8 cellular contexts compared by ENCODE assay signal in genomic region chr13:32586022-32586900, GRCh38. TPM values are rescaled to one million over a fixed set of nuclear protein-coding genes. Genes with fewer than 3 reads are reported as not detected.
DNase-seq lines count a peak whose midpoint lies in the region; ATAC-seq and TF ChIP-seq lines count a peak whose summit lies in the region.

Gene PDS5B, plus strand, starts transcription at chr13:32586452. Its CDS starts 62,321 bp downstream, at chr13:32648773.

- no peaks in the 10 kb centered on the region for H3K36me3 ChIP-seq in IMR-90 (ENCODE audit: control insufficient read depth, insufficient read depth, low read length)
- no peaks in the 10 kb centered on the region for H3K36me3 ChIP-seq in OCI-LY7 (ENCODE audit: insufficient read depth, low read length)

- H3K9me3 ChIP-seq in IMR-90 (ENCODE audit: control insufficient read depth, insufficient read depth, low read length): no peaks in the 10 kb centered on the region
- no peaks in the 10 kb centered on the region for H3K9me3 ChIP-seq in OCI-LY7 (ENCODE audit: low read length)
- H3K9me3 ChIP-seq in mononuclear cell (ENCODE audit: low read depth, low read length): no peaks in the 10 kb centered on the region

- H3K9ac ChIP-seq in IMR-90 (ENCODE audit: low read depth, low read length): peak within 1 kb of the TSS; percentile 88

- peak within 1 kb of the TSS; percentile 56 for H2AK9ac ChIP-seq in IMR-90 (replicated peaks; ENCODE audit: low read depth, low read length, poor library complexity)

- dilution Hi-C loops in IMR-90 (cut with HindIII; ENCODE audit: low sequenced_read_pairs, unreplicated experiment): no loop called here

- H3K4me3 ChIP-seq in IMR-90 (ENCODE audit: insufficient read depth, low read depth, low read length): peak within 1 kb of the TSS; percentile 65
- H3K4me3 ChIP-seq in OCI-LY7 (ENCODE audit: low read depth, low read length, poor library complexity, severe bottlenecking): peak within 1 kb of the TSS; percentile 91
- peak within 1 kb of the TSS; percentile 81 for H3K4me3 ChIP-seq in epithelial cell of esophagus (ENCODE audit: low read length)
- peak within 1 kb of the TSS; percentile 91 for H3K4me3 ChIP-seq in mononuclear cell (ENCODE audit: low read length)

- no peaks in the 10 kb centered on the region for H3K27me3 ChIP-seq in IMR-90 (ENCODE audit: control insufficient read depth, insufficient read depth, low read length)
- H3K27me3 ChIP-seq in mononuclear cell (ENCODE audit: insufficient read depth, low read length): no peaks in the 10 kb centered on the region

- H4K91ac ChIP-seq in IMR-90 (ENCODE audit: insufficient read depth, low read depth, low read length): peak within 1 kb of the TSS; percentile 62

- peak; percentile 77 for ATAC-seq in GM21526 (IDR thresholded peaks at IDR 0.05; ENCODE audit: low FRiP score, unreplicated experiment)
- ATAC-seq in IMR-90 (ENCODE audit: low read depth): peak; percentile 91

- TF ChIP-seq POLR2A in IMR-90 (IDR thresholded peaks at IDR 0.05; ENCODE audit: low read depth, low read length): no peak

- peak; percentile 90 for TF ChIP-seq RAD21 in IMR-90 (IDR thresholded peaks at IDR 0.05; ENCODE audit: low read length)

- peak within 1 kb of the TSS; percentile 86; the same call in 1 of the 2 replicates for H3K14ac ChIP-seq in IMR-90 (replicated peaks; ENCODE audit: low read depth, low read length)

- H3K18ac ChIP-seq in IMR-90 (ENCODE audit: low read depth, low read length): peak within 1 kb of the TSS; percentile 14

- H3K4me2 ChIP-seq in IMR-90 (ENCODE audit: low read depth, low read length) (peak within 1 kb of the TSS; percentile 83), OCI-LY7 (ENCODE audit: low read length) (peak within 1 kb of the TSS; percentile 87)

- H3K23ac ChIP-seq in IMR-90 (ENCODE audit: low read depth, low read length): peak within 1 kb of the TSS; percentile 96

- H4K8ac ChIP-seq in IMR-90 (ENCODE audit: low read depth in 2 of 2, low read length in 2 of 2): peak within 1 kb of the TSS; percentile 25 to 67; a peak in 3 of 4 replicates

- peak within 1 kb of the TSS; percentile 91 for H3K56ac ChIP-seq in IMR-90 (ENCODE audit: extremely low read depth, insufficient read depth, low read length)

- H2AFZ ChIP-seq in IMR-90 (replicated peaks; ENCODE audit: low read length, poor library complexity): peak within 1 kb of the TSS; percentile 96
- peak within 1 kb of the TSS; percentile 97 for H2AFZ ChIP-seq in OCI-LY7 (ENCODE audit: low read length)

- H3K4ac ChIP-seq in IMR-90 (ENCODE audit: low read depth, low read length): peak within 1 kb of the TSS; percentile 66; the same call in 1 of the 2 replicates

- 0% methylated on average over 30 of the region's 97 CpGs; no CpG with 5 or more reads in 1 of the 2 experiments for WGBS in IMR-90 (ENCODE audit: extremely low coverage in 2 of 2, insufficient read length in 1 of 2), 2 experiments

- BruUV-seq in IMR-90 (replicated peaks; lab: Mats Ljungman, UMichigan): no TSS peak
- no TSS peak for BruUV-seq in OCI-LY7 (replicated peaks; lab: Mats Ljungman, UMichigan)

- 0 out of 3 replicates have a peak within 1 kb of the TSS, but pooled peaks have one; percentile 17 for H2BK15ac ChIP-seq in IMR-90 (ENCODE audit: low read depth, low read length)

- peaks cover 0 to 17% of the 10 kb centered on the region in 2 experiments; a peak in 2 of 4 replicates for H3K79me1 ChIP-seq in IMR-90 (ENCODE audit: low read depth in 1 of 2, low read length in 2 of 2)

- intact Hi-C loops in IMR-90 (cut with micrococcal nuclease) (loop anchor here (1.0 to 10.0 kb wide), 6 partner anchors 53 to 956 kb away; no protein-coding TSS in a partner anchor), OCI-LY7 (cut with micrococcal nuclease; ENCODE audit: unreplicated experiment) (loop anchor here (1.0 to 10.0 kb wide), 6 partner anchors 53 to 1143 kb away; partner anchors contain the start of genes BRCA2 and ZAR1L)

- no peaks in the 10 kb centered on the region for H3K9me1 ChIP-seq in IMR-90 (ENCODE audit: insufficient read depth, low read length)

- in situ Hi-C loops in IMR-90 (cut with MboI; ENCODE audit: low sequenced_read_pairs): loop anchor here (10.0 to 25.0 kb wide), 2 partner anchors 959 to 1126 kb away; no protein-coding TSS in a partner anchor

- DNase-seq in DMS 273 treated with DMSO at 0.1 percent for 48 hours (lab: John Stamatoyannopoulos, UW) (peak; percentile 65), IMR-90 (peak; percentile 92), OCI-LY7 (ENCODE audit: low spot score) (peak; percentile 95), activated T-cell treated with anti-CD3 and anti-CD28 coated beads for 24 hours (ENCODE audit: low read depth) (peak; percentile 92), epithelial cell of esophagus (ENCODE audit: low read depth) (peak; percentile 96)
- peak; percentile 79 to 87 for DNase-seq in stimulated activated CD8-positive, alpha-beta memory T cell treated with anti-CD3 and anti-CD28 coated beads, Interleukin-4, amount 100 ng/mL, for 1 hour (ENCODE audit: low read depth in 2 of 2, low spot score in 1 of 2)

- H3K9me2 ChIP-seq in OCI-LY7 (ENCODE audit: insufficient read depth, low read length): no peaks in the 10 kb centered on the region

- peak within 1 kb of the TSS; percentile 93 for H2BK5ac ChIP-seq in IMR-90 (ENCODE audit: low read depth, low read length, poor library complexity, severe bottlenecking)

- H3K27ac ChIP-seq in IMR-90 (ENCODE audit: insufficient read depth, low read length): peak within 1 kb of the TSS; percentile 86
- peak within 1 kb of the TSS; percentile 81 for H3K27ac ChIP-seq in OCI-LY7 (ENCODE audit: low read depth, low read length, poor library complexity, severe bottlenecking)

- TF ChIP-seq CTCF in IMR-90 (conservative IDR thresholded peaks at IDR 0.05; ENCODE audit: low read depth, low read length) (peak; percentile 97), OCI-LY7 (conservative IDR thresholded peaks at IDR 0.05; ENCODE audit: low read length) (peak; percentile 84), epithelial cell of esophagus (IDR thresholded peaks at IDR 0.05; ENCODE audit: insufficient read depth, low read depth, low read length, missing control alignments) (peak; percentile 37)

- H2AK5ac ChIP-seq in IMR-90 (ENCODE audit: low read depth, low read length): no peak within 1 kb of the TSS; the same call in 1 of the 2 replicates

- CTCF ChIA-PET in IMR-90 (lab: Yijun Ruan, JAX) (interaction anchor here (0.6 to 1.1 kb wide), 14 partner anchors 36 to 954 kb away, joined by 3 to 11 read pairs (median 4); no protein-coding TSS in a partner anchor), OCI-LY7 (lab: Charles Lee; ENCODE audit: unreplicated experiment) (interaction anchor here (0.7 to 1.0 kb wide), 2 partner anchors 56 to 59 kb away, joined by 3 read pairs; no protein-coding TSS in a partner anchor)

- peak within 1 kb of the TSS; percentile 44; the same call in 1 of the 2 replicates for H4K5ac ChIP-seq in IMR-90 (ENCODE audit: low read depth, low read length)

- no peak within 1 kb of the TSS for H2BK20ac ChIP-seq in IMR-90 (ENCODE audit: low read depth, low read length)

- POLR2A ChIA-PET in IMR-90 (lab: Charles Lee; ENCODE audit: unreplicated experiment): interaction anchor here (0.6 to 1.0 kb wide), 3 partner anchors 56 to 957 kb away, joined by 3 to 8 read pairs (median 6); no protein-coding TSS in a partner anchor
- POLR2A ChIA-PET in OCI-LY7 (lab: Charles Lee): interaction anchor here (0.7 to 5.1 kb wide), 9 partner anchors 14 to 1387 kb away, joined by 3 to 57 read pairs (median 6); no protein-coding TSS in a partner anchor

- H3K4me1 ChIP-seq in IMR-90 (ENCODE audit: control insufficient read depth, insufficient read depth, low read length): peaks cover 6% of the 10 kb centered on the region
- peaks cover 32% of the 10 kb centered on the region for H3K4me1 ChIP-seq in OCI-LY7 (ENCODE audit: insufficient read depth, low read length, poor library complexity, severe bottlenecking)
- peaks cover 27% of the 10 kb centered on the region for H3K4me1 ChIP-seq in mononuclear cell (ENCODE audit: insufficient read depth, low read length)

- peaks cover 42% of the 10 kb centered on the region for H3K79me2 ChIP-seq in OCI-LY7 (ENCODE audit: insufficient read depth, low read depth, low read length)

- peak within 1 kb of the TSS; percentile 60 for H2BK120ac ChIP-seq in IMR-90 (ENCODE audit: low read depth, low read length)

- H4K20me1 ChIP-seq in IMR-90 (ENCODE audit: insufficient read depth, low read length): peaks cover 14% of the 10 kb centered on the region
- H4K20me1 ChIP-seq in OCI-LY7 (ENCODE audit: insufficient read depth, low read length): peaks cover 24% of the 10 kb centered on the region

TF ChIP-seq in IMR-90, 13 proteins besides CTCF, POLR2A, EP300 and RAD21 (continues in another document):
- TF ChIP-seq NFE2L2 (IDR thresholded peaks at IDR 0.05; ENCODE audit: low read depth, low read length): no peak
- no peak for TF ChIP-seq MAFK (IDR thresholded peaks at IDR 0.05; ENCODE audit: low read depth, low read length)
- TF ChIP-seq CEBPB (IDR thresholded peaks at IDR 0.05; ENCODE audit: low read depth, low read length): no peak
- peak; percentile 67 for TF ChIP-seq MXI1 (IDR thresholded peaks at IDR 0.05; ENCODE audit: borderline replicate concordance, low read depth, low read length)
- TF ChIP-seq FOS (IDR thresholded peaks at IDR 0.05; ENCODE audit: low read depth, low read length): no peak
- TF ChIP-seq SMC3 (IDR thresholded peaks at IDR 0.05; ENCODE audit: low read depth, low read length): peak; percentile 74
- TF ChIP-seq BHLHE40 (IDR thresholded peaks at IDR 0.05; ENCODE audit: low read depth, low read length): peak; percentile 54; the same call in 1 of the 2 replicates
- no peak for TF ChIP-seq RFX5 (IDR thresholded peaks at IDR 0.05; ENCODE audit: low read depth, low read length)
- TF ChIP-seq MAZ (IDR thresholded peaks at IDR 0.05; ENCODE audit: borderline replicate concordance, low read depth, low read length): peak; percentile 95
- no peak for TF ChIP-seq CHD1 (IDR thresholded peaks at IDR 0.05; ENCODE audit: low read depth, low read length)
- no peak for TF ChIP-seq RCOR1 (IDR thresholded peaks at IDR 0.05; ENCODE audit: insufficient replicate concordance, low read length)

RNA-seq across cellular contexts. Expression of gene PDS5B, which starts in this region (rescaled TPM):
- 20.1 and 26.7 TPM in 2 replicates for total RNA-seq in IMR-90 (2012; rRNA removed)
- 5.0 and 6.2 TPM in 2 replicates for polyA plus RNA-seq in IMR-90 (2012; rRNA removed)
- polyA plus RNA-seq in IMR-90 (2012; cell fraction: cytosol; rRNA removed): 0.56 and 0.86 TPM in 2 replicates
- 0.81 and 8.1 TPM in 2 replicates for polyA plus RNA-seq in IMR-90 (2012; cell fraction: nucleus; rRNA removed; ENCODE audit: low replicate concordance)
- total RNA-seq in OCI-LY7 (2014; rRNA removed; shearing (Covaris generic)): 34.1 and 41.2 TPM in 2 replicates
- 70.4 and 78.6 TPM in 2 replicates for total RNA-seq in OCI-LY7 (2022)
- total RNA-seq in mononuclear cell: 59.5 TPM

Comparison
In these comparisons a context has a peak if more than half of its experiments do, and no peak if none do; other contexts are left out.
1. Peak in every context shown above with its lines: DNase-seq, ATAC-seq, H3K4me3 ChIP-seq and H3K27ac ChIP-seq.
2. CTCF ChIP-seq: peak in every context shown above with its lines; median percentile 97 in IMR-90; 84 in OCI-LY7; 37 in epithelial cell of esophagus.